ENCODE assay signal across 8 cellular contexts in genomic region chr7:72625746-72626443, GRCh38.
DNase-seq lines count a peak whose midpoint lies in the region; ATAC-seq and TF ChIP-seq lines count a peak whose summit lies in the region.
"Not testable (repeated sequence)": the region's sequence is repeated elsewhere in the genome, so short reads cannot be mapped to it uniquely, and the experiment has no call there.

No MANE protein-coding gene starts in this region.

- 42% methylated on average over 3 of the region's 4 CpGs for WGBS in right cardiac atrium

- H3K4me1 ChIP-seq in right cardiac atrium (ENCODE audit: control insufficient read depth, insufficient read depth, low read length) = not testable (repeated sequence)

- ATAC-seq in GM18909 (IDR thresholded peaks at IDR 0.05; ENCODE audit: poor library complexity, unreplicated experiment) (peak; percentile 78), GM21381 (IDR thresholded peaks at IDR 0.05; ENCODE audit: unreplicated experiment) (peak; percentile 86), HG02678 (IDR thresholded peaks at IDR 0.05; ENCODE audit: unreplicated experiment) (peak; percentile 80), HG03097 (IDR thresholded peaks at IDR 0.05; ENCODE audit: low FRiP score, unreplicated experiment) (peak; percentile 66), HG03571 (IDR thresholded peaks at IDR 0.05; ENCODE audit: unreplicated experiment) (peak; percentile 66), right cardiac atrium (peak; percentile 84)

- not testable (repeated sequence) for H3K36me3 ChIP-seq in GM06990 (ENCODE audit: control insufficient read depth, insufficient read depth, low read length)

- H3K27me3 ChIP-seq in GM06990 (replicated peaks; ENCODE audit: control insufficient read depth, insufficient read depth, low read length); right cardiac atrium (ENCODE audit: control insufficient read depth, insufficient read depth): not testable (repeated sequence)

- H3K4me3 ChIP-seq in GM06990 (replicated peaks; ENCODE audit: low read depth, low read length); right cardiac atrium (ENCODE audit: low read length): not testable (repeated sequence)

- intact Hi-C loops in right cardiac atrium (cut with DNase I) = not testable (repeated sequence)

- not testable (repeated sequence) for H3K27ac ChIP-seq in right cardiac atrium (ENCODE audit: low read length)

- not testable (repeated sequence) for H3K9me3 ChIP-seq in right cardiac atrium (ENCODE audit: control insufficient read depth, low read length)

- DNase-seq in GM06990 (ENCODE audit: extremely low read depth, insufficient read length) (peak; percentile 14), amniotic epithelial cell (ENCODE audit: low read depth) (peak; percentile 48)
- DNase-seq in right cardiac atrium = not testable (repeated sequence)

- TF ChIP-seq CTCF in GM06990 (IDR thresholded peaks at IDR 0.05; ENCODE audit: insufficient read depth, low read length, poor library complexity, severe bottlenecking) = not testable (repeated sequence)
